Comparison of ENCODE assay signal across 1 cellular context in the genomic region with DNA sequence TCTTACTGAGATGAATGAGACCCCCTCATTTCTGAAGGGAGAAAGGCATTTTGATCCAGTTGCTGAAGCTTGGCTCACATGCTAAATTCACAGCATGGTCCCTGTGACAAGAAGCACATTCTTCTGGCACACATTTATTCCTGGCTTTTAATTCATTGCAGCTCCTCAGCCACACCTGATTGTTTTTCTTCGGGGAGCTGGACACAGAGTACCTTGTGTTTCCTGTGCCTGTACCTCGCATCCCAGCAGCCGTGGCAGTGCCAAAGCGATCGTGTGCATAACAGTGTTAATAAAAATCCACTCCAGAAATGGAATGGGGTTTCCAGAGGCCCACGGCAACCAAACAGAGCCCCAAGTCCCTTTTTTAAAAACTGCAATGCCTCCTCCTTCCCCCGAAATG.
TF ChIP-seq lines count a peak whose summit lies in the region.

No MANE protein-coding gene starts in this region.

TF ChIP-seq in GM23338, 12 proteins besides CTCF, POLR2A, EP300 and RAD21 (continued from another document):
- TF ChIP-seq, protein P1, sequence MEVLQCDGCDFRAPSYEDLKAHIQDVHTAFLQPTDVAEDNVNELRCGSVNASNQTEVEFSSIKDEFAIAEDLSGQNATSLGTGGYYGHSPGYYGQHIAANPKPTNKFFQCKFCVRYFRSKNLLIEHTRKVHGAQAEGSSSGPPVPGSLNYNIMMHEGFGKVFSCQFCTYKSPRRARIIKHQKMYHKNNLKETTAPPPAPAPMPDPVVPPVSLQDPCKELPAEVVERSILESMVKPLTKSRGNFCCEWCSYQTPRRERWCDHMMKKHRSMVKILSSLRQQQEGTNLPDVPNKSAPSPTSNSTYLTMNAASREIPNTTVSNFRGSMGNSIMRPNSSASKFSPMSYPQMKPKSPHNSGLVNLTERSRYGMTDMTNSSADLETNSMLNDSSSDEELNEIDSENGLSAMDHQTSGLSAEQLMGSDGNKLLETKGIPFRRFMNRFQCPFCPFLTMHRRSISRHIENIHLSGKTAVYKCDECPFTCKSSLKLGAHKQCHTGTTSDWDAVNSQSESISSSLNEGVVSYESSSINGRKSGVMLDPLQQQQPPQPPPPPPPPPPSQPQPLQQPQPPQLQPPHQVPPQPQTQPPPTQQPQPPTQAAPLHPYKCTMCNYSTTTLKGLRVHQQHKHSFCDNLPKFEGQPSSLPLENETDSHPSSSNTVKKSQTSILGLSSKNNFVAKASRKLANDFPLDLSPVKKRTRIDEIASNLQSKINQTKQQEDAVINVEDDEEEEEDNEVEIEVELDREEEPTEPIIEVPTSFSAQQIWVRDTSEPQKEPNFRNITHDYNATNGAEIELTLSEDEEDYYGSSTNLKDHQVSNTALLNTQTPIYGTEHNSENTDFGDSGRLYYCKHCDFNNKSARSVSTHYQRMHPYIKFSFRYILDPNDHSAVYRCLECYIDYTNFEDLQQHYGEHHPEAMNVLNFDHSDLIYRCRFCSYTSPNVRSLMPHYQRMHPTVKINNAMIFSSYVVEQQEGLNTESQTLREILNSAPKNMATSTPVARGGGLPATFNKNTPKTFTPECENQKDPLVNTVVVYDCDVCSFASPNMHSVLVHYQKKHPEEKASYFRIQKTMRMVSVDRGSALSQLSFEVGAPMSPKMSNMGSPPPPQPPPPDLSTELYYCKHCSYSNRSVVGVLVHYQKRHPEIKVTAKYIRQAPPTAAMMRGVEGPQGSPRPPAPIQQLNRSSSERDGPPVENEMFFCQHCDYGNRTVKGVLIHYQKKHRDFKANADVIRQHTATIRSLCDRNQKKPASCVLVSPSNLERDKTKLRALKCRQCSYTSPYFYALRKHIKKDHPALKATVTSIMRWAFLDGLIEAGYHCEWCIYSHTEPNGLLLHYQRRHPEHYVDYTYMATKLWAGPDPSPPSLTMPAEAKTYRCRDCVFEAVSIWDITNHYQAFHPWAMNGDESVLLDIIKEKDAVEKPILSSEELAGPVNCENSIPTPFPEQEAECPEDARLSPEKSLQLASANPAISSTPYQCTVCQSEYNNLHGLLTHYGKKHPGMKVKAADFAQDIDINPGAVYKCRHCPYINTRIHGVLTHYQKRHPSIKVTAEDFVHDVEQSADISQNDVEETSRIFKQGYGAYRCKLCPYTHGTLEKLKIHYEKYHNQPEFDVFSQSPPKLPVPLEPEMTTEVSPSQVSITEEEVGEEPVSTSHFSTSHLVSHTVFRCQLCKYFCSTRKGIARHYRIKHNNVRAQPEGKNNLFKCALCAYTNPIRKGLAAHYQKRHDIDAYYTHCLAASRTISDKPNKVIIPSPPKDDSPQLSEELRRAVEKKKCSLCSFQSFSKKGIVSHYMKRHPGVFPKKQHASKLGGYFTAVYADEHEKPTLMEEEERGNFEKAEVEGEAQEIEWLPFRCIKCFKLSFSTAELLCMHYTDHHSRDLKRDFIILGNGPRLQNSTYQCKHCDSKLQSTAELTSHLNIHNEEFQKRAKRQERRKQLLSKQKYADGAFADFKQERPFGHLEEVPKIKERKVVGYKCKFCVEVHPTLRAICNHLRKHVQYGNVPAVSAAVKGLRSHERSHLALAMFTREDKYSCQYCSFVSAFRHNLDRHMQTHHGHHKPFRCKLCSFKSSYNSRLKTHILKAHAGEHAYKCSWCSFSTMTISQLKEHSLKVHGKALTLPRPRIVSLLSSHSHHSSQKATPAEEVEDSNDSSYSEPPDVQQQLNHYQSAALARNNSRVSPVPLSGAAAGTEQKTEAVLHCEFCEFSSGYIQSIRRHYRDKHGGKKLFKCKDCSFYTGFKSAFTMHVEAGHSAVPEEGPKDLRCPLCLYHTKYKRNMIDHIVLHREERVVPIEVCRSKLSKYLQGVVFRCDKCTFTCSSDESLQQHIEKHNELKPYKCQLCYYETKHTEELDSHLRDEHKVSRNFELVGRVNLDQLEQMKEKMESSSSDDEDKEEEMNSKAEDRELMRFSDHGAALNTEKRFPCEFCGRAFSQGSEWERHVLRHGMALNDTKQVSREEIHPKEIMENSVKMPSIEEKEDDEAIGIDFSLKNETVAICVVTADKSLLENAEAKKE (CRISPR knock-in tag; IDR thresholded peaks at IDR 0.05), result no peak
- TF ChIP-seq POLR2AphosphoS5 (IDR thresholded peaks at IDR 0.05; ENCODE audit: low read depth) (no peak), CREB1 (CRISPR knock-in tag; IDR thresholded peaks at IDR 0.05; ENCODE audit: low read depth) (no peak), STAT1 (IDR thresholded peaks at IDR 0.05; ENCODE audit: unreplicated experiment) (no peak)
